ENCODE assay signal across 7 cellular contexts in the genomic region with DNA sequence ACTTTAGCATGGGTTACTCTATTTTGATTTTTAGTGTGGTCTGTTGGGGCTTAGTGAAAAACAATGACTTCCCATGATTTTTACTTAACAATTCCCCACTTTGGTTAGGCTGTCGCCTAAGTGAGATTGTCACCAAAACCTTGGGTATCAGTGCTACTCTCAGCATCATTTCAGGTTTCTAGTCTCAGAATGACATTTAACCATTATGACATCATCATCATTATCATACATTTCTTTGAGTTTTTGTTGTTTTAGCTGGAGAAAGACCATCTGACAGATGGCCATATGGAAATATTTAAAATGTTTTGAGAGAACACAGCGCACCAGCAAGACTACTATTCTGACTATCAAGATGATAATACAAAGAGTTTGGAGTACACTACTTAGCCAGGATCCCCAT.
"Had no signal": no experiment of that assay in that cellular context is flagged by ENCODE, and none has a peak within 500 bp of the region (broad histone marks: within the 10 kb centered on the region; RNA-seq: fewer than 3 reads in every experiment).

No MANE protein-coding gene starts in this region.

- H3K9ac ChIP-seq: KMS-11 had no signal

- H3K4me3 ChIP-seq: K562 had no signal

- FAIRE-seq: HTR-8/SVneo, K562 had no signal

- DNase-seq: IMR-90, KBM-7, KG1 had no signal

- H3K4me2 ChIP-seq: KMS-11 had no signal

- ATAC-seq: K562 had no signal

- H3K27ac ChIP-seq: HL-60, KMS-11 had no signal
